In genomic region chr3:191762323-191762960, GRCh38 we compare ENCODE assay signal across 12 cellular contexts.
A peak's percentile ranks its signal among the peaks of the same experiment; 100 is the strongest.
DNase-seq lines count a peak whose midpoint lies in the region; ATAC-seq and TF ChIP-seq lines count a peak whose summit lies in the region.
"Had no signal": no experiment of that assay in that cellular context is flagged by ENCODE, and none has a peak within 500 bp of the region (broad histone marks: within the 10 kb centered on the region; RNA-seq: fewer than 3 reads in every experiment).

No MANE protein-coding gene starts in this region.

- no peaks in the 10 kb centered on the region for H3K4me1 Mint-ChIP-seq in activated CD8-positive, alpha-beta T cell treated with anti-CD3 and anti-CD28 coated beads, Interleukin-2, amount 10 ng/mL, durations not matched to agents 7 days and 5 days (ENCODE audit: low read depth)
- no peaks in the 10 kb centered on the region for H3K4me1 Mint-ChIP-seq in stimulated activated memory B cell treated with anti-CD40 and anti-IgM and Interleukin-4, amounts not matched to agents 10 μg/mL and 1 μg/mL and 100 μg/mL, for 72 hours
- H3K4me1 Mint-ChIP-seq: stimulated activated effector memory CD8-positive, alpha-beta T cell treated with anti-CD3 and anti-CD28 coated beads, Interleukin-12 subunit alpha, Interleukin-12 subunit beta, amount 100 ng/mL, for 72 hours had no signal

- no peak overlapping the region for H3K4me3 ChIP-seq in thoracic aorta
- H3K4me3 ChIP-seq: right lobe of liver had no signal

- H3K9me3 ChIP-seq in thoracic aorta: no peaks in the 10 kb centered on the region
- H3K9me3 ChIP-seq: right lobe of liver had no signal

- DNase-seq in NCI-H510A treated with DMSO at 0.1 percent for 48 hours (lab: John Stamatoyannopoulos, UW): peak; percentile 6
- no peak for DNase-seq in NCI-H510A (lab: John Stamatoyannopoulos, UW)
- peak; percentile 41 for DNase-seq in RWPE1 (ENCODE audit: low spot score)
- peak; percentile 65 for DNase-seq in glomerular visceral epithelial cell (ENCODE audit: extremely low spot score)
- DNase-seq in thoracic aorta (ENCODE audit: low spot score): no peak
- no peak for DNase-seq in activated CD8-positive, alpha-beta T cell treated with anti-CD3 and anti-CD28 coated beads, Interleukin-2, amount 10 ng/mL, durations not matched to agents 7 days and 5 days
- DNase-seq: NCI-H146, right lobe of liver, WERI-Rb-1 had no signal

- H3K36me3 Mint-ChIP-seq in activated CD8-positive, alpha-beta T cell treated with anti-CD3 and anti-CD28 coated beads, Interleukin-2, amount 10 ng/mL, durations not matched to agents 7 days and 5 days (ENCODE audit: low read depth): no peaks in the 10 kb centered on the region
- H3K36me3 Mint-ChIP-seq in stimulated activated memory B cell treated with anti-CD40 and anti-IgM and Interleukin-4, amounts not matched to agents 10 μg/mL and 1 μg/mL and 100 μg/mL, for 72 hours: no peaks in the 10 kb centered on the region
- H3K36me3 Mint-ChIP-seq: stimulated activated effector memory CD8-positive, alpha-beta T cell treated with anti-CD3 and anti-CD28 coated beads, Interleukin-12 subunit alpha, Interleukin-12 subunit beta, amount 100 ng/mL, for 72 hours had no signal

- TF ChIP-seq CTCF in RWPE1 (conservative IDR thresholded peaks at IDR 0.05; ENCODE audit: low read depth): no peak
- TF ChIP-seq CTCF in thoracic aorta (IDR thresholded peaks at IDR 0.05): no peak

- H3K27me3 Mint-ChIP-seq in activated CD8-positive, alpha-beta T cell treated with anti-CD3 and anti-CD28 coated beads, Interleukin-2, amount 10 ng/mL, durations not matched to agents 7 days and 5 days (ENCODE audit: low read depth): no peaks in the 10 kb centered on the region
- H3K27me3 Mint-ChIP-seq in stimulated activated memory B cell treated with anti-CD40 and anti-IgM and Interleukin-4, amounts not matched to agents 10 μg/mL and 1 μg/mL and 100 μg/mL, for 72 hours: peaks cover 20% of the 10 kb centered on the region

- CTCF ChIA-PET in RWPE1 (lab: Yijun Ruan, JAX): no interaction called here
- CTCF ChIA-PET in activated CD8-positive, alpha-beta T cell treated with anti-CD3 and anti-CD28 coated beads, Interleukin-2, amount 10 ng/mL, durations not matched to agents 7 days and 5 days (lab: Charles Lee): no interaction called here

- ATAC-seq in thoracic aorta (ENCODE audit: insufficient number of reproducible peaks, low FRiP score, low read depth): peak; percentile 20
- ATAC-seq in activated CD8-positive, alpha-beta T cell treated with anti-CD3 and anti-CD28 coated beads, Interleukin-2, amount 10 ng/mL, durations not matched to agents 7 days and 5 days: no peak
- ATAC-seq in stimulated activated memory B cell treated with anti-CD40 and anti-IgM and Interleukin-4, amounts not matched to agents 10 μg/mL and 1 μg/mL and 100 μg/mL, for 72 hours: no peak
- ATAC-seq in GM18519 (IDR thresholded peaks at IDR 0.05; ENCODE audit: low FRiP score, unreplicated experiment): no peak
- ATAC-seq: stimulated activated effector memory CD8-positive, alpha-beta T cell treated with anti-CD3 and anti-CD28 coated beads, Interleukin-12 subunit alpha, Interleukin-12 subunit beta, amount 100 ng/mL, for 72 hours had no signal

- H3K9me3 Mint-ChIP-seq in activated CD8-positive, alpha-beta T cell treated with anti-CD3 and anti-CD28 coated beads, Interleukin-2, amount 10 ng/mL, durations not matched to agents 7 days and 5 days (ENCODE audit: insufficient read depth): peaks cover 6% of the 10 kb centered on the region
- no peaks in the 10 kb centered on the region for H3K9me3 Mint-ChIP-seq in stimulated activated memory B cell treated with anti-CD40 and anti-IgM and Interleukin-4, amounts not matched to agents 10 μg/mL and 1 μg/mL and 100 μg/mL, for 72 hours

- H3K27me3 ChIP-seq in thoracic aorta (replicated peaks; ENCODE audit: insufficient read depth): no peaks in the 10 kb centered on the region
- H3K27me3 ChIP-seq: right lobe of liver had no signal

- no peak overlapping the region for H3K27ac Mint-ChIP-seq in activated CD8-positive, alpha-beta T cell treated with anti-CD3 and anti-CD28 coated beads, Interleukin-2, amount 10 ng/mL, durations not matched to agents 7 days and 5 days
- H3K27ac Mint-ChIP-seq in stimulated activated memory B cell treated with anti-CD40 and anti-IgM and Interleukin-4, amounts not matched to agents 10 μg/mL and 1 μg/mL and 100 μg/mL, for 72 hours: no peak overlapping the region
- H3K27ac Mint-ChIP-seq: stimulated activated effector memory CD8-positive, alpha-beta T cell treated with anti-CD3 and anti-CD28 coated beads, Interleukin-12 subunit alpha, Interleukin-12 subunit beta, amount 100 ng/mL, for 72 hours had no signal

- POLR2A ChIA-PET in RWPE1 (lab: Yijun Ruan, JAX; ENCODE audit: low non-redundant PET): no interaction called here
- POLR2A ChIA-PET in activated CD8-positive, alpha-beta T cell treated with anti-CD3 and anti-CD28 coated beads, Interleukin-2, amount 10 ng/mL, durations not matched to agents 7 days and 5 days (lab: Charles Lee): no interaction called here

- H3K4me3 Mint-ChIP-seq in activated CD8-positive, alpha-beta T cell treated with anti-CD3 and anti-CD28 coated beads, Interleukin-2, amount 10 ng/mL, durations not matched to agents 7 days and 5 days: no peak overlapping the region
- H3K4me3 Mint-ChIP-seq in stimulated activated memory B cell treated with anti-CD40 and anti-IgM and Interleukin-4, amounts not matched to agents 10 μg/mL and 1 μg/mL and 100 μg/mL, for 72 hours: no peak overlapping the region
- H3K4me3 Mint-ChIP-seq: stimulated activated effector memory CD8-positive, alpha-beta T cell treated with anti-CD3 and anti-CD28 coated beads, Interleukin-12 subunit alpha, Interleukin-12 subunit beta, amount 100 ng/mL, for 72 hours had no signal

- no peaks in the 10 kb centered on the region for H3K36me3 ChIP-seq in thoracic aorta
- H3K36me3 ChIP-seq: right lobe of liver, WERI-Rb-1 had no signal

- peaks cover 0 to 3% of the 10 kb centered on the region in 2 donors for H3K4me1 ChIP-seq in thoracic aorta (ENCODE audit: control insufficient read depth in 1 of 2, low read depth in 2 of 2)

- H3K27ac ChIP-seq in RWPE1 (no peak overlapping the region), thoracic aorta (no peak overlapping the region)
- H3K27ac ChIP-seq: right lobe of liver, WERI-Rb-1 had no signal

Comparison
In these comparisons a context has a peak if more than half of its experiments do, and no peak if none do; other contexts are left out.
1. DNase-seq: peak in NCI-H510A treated with DMSO at 0.1 percent for 48 hours (single experiment), RWPE1 (single experiment) and glomerular visceral epithelial cell (single experiment); none in NCI-H510A (single experiment), thoracic aorta (single experiment) and activated CD8-positive, alpha-beta T cell treated with anti-CD3 and anti-CD28 coated beads, Interleukin-2, amount 10 ng/mL, durations not matched to agents 7 days and 5 days (single experiment).